27 cellular contexts compared by ENCODE assay signal in genomic region chr12:64568313-64568712, GRCh38. TPM values are rescaled to one million over a fixed set of nuclear protein-coding genes. Genes with fewer than 3 reads are reported as not detected.
A peak's percentile ranks its signal among the peaks of the same experiment; 100 is the strongest.
DNase-seq lines count a peak whose midpoint lies in the region; ATAC-seq, FAIRE-seq and TF ChIP-seq lines count a peak whose summit lies in the region.
"Had no signal": no experiment of that assay in that cellular context is flagged by ENCODE, and none has a peak within 500 bp of the region (broad histone marks: within the 10 kb centered on the region; RNA-seq: fewer than 3 reads in every experiment).

No MANE protein-coding gene starts in this region.

- BruUV-seq in K562 (replicated peaks; lab: Mats Ljungman, UMichigan): no TSS peak

- no peak for FAIRE-seq in K562 (lab: Jason Lieb, UNC)
- FAIRE-seq: G401.6, GM18507 had no signal

- H3K4me2 ChIP-seq in K562 (ENCODE audit: insufficient read depth, low read length): no peak overlapping the region
- H3K4me2 ChIP-seq: GM23338 had no signal

- no peaks in the 10 kb centered on the region for H3K9me1 ChIP-seq in K562 (ENCODE audit: control insufficient read depth, insufficient read depth, low read length)

- TF ChIP-seq POLR2A in K562 (conservative IDR thresholded peaks at IDR 0.05) (no peak), sigmoid colon (IDR thresholded peaks at IDR 0.05) (no peak)

- intact Hi-C loops in left ventricle myocardium inferior (cut with micrococcal nuclease): no loop called here
- intact Hi-C loops in cardiac septum (cut with DNase I): no loop called here
- intact Hi-C loops in K562 (cut with micrococcal nuclease): no loop called here
- intact Hi-C loops in sigmoid colon (cut with DNase I): no loop called here

- peak overlapping the region; percentile 28 for H2AFZ ChIP-seq in K562 (ENCODE audit: low read depth, low read length)

- H3K79me2 ChIP-seq in K562 (ENCODE audit: control insufficient read depth, insufficient read depth, low read length): no peaks in the 10 kb centered on the region

- peaks cover 38% of the 10 kb centered on the region for H3K4me1 ChIP-seq in left ventricle myocardium inferior
- peaks cover 0 to 14% of the 10 kb centered on the region in 2 experiments; a peak in 3 of 5 replicates for H3K4me1 ChIP-seq in K562 (replicated peaks in 1 of 2; ENCODE audit: control insufficient read depth in 2 of 2, insufficient read depth in 2 of 2, low read length in 2 of 2)
- peaks cover 0 to 13% (median 4%) of the 10 kb centered on the region in 4 donors for H3K4me1 ChIP-seq in sigmoid colon
- H3K4me1 ChIP-seq: ascending aorta had no signal

- no peaks in the 10 kb centered on the region for H4K20me1 ChIP-seq in K562 (replicated peaks; ENCODE audit: control insufficient read depth, insufficient read depth, low read length)

- H3K27me3 ChIP-seq in left ventricle myocardium inferior (ENCODE audit: low read depth) (no peaks in the 10 kb centered on the region), K562 (ENCODE audit: control insufficient read depth in 2 of 2, insufficient read depth in 2 of 2, low read length in 2 of 2) (0 out of 5 replicates have a peak, but pooled peaks cover 0 to 2% of the 10 kb centered on the region in 2 experiments), sigmoid colon (no peaks in the 10 kb centered on the region)
- H3K27me3 ChIP-seq: ascending aorta, MG63, ovary, thyroid gland had no signal

- no peaks in the 10 kb centered on the region for H3K36me3 ChIP-seq in left ventricle myocardium inferior
- no peaks in the 10 kb centered on the region for H3K36me3 ChIP-seq in K562 (ENCODE audit: control insufficient read depth, insufficient read depth, low read length)
- no peaks in the 10 kb centered on the region for H3K36me3 ChIP-seq in sigmoid colon
- H3K36me3 ChIP-seq: ascending aorta, MG63, ovary, thyroid gland had no signal

- no peak for TF ChIP-seq RAD21 in K562 (CRISPR knock-in tag; conservative IDR thresholded peaks at IDR 0.05 in 1 of 2, IDR thresholded peaks at IDR 0.05 in 1 of 2)

- DNase-seq in left ventricle myocardium inferior (no peak), cardiac septum (ENCODE audit: low spot score) (no peak), NCI-H146 (lab: John Stamatoyannopoulos, UW) (peak; percentile 75), K562 (ENCODE audit: extremely low read depth in 1 of 4, low spot score in 3 of 4) (peak in 2 of 4 experiments; percentile 16 to 28), sigmoid colon (peak; percentile 48), globus pallidus (ENCODE audit: low spot score) (no peak), NCI-H1930 (lab: John Stamatoyannopoulos, UW) (no peak)
- no peak for DNase-seq in central memory CD4-positive, alpha-beta T cell
- DNase-seq: activated B cell treated with CpG ODN at 0.5 μM for 24 hours; activated CD4-positive, alpha-beta memory T cell treated with anti-CD3 and anti-CD28 coated beads for 36 hours; activated CD8-positive, alpha-beta memory T cell treated with anti-CD3 and anti-CD28 coated beads, Interleukin-2, amount 50 U/mL, for 48 hours; cerebellar nuclear complex; effector CD4-positive, alpha-beta T cell; HFFc6; hippocampal formation; MG63; midbrain; NCI-H1417 treated with DMSO at 0.1 percent for 48 hours; nephron progenitor cell; ovary; retina; T-helper 1 cell had no signal

- no peak for TF ChIP-seq CTCF in left ventricle myocardium inferior (IDR thresholded peaks at IDR 0.05; ENCODE audit: borderline replicate concordance)
- no peak for TF ChIP-seq CTCF in K562 (IDR thresholded peaks at IDR 0.05 in 2 of 3, conservative IDR thresholded peaks at IDR 0.05 in 1 of 3; ENCODE audit: insufficient read depth in 2 of 3, low read depth in 1 of 3, low read length in 3 of 3)
- no peak for TF ChIP-seq CTCF in sigmoid colon (IDR thresholded peaks at IDR 0.05)

- ATAC-seq in K562: peak; percentile 43

- H3K9me3 ChIP-seq in left ventricle myocardium inferior (replicated peaks) (no peaks in the 10 kb centered on the region), K562 (replicated peaks; ENCODE audit: control insufficient read depth, insufficient read depth, low read depth, low read length) (no peaks in the 10 kb centered on the region), sigmoid colon (no peaks in the 10 kb centered on the region)
- H3K9me3 ChIP-seq: ascending aorta, MG63, ovary, thyroid gland had no signal

- no peak for TF ChIP-seq EP300 in K562 (IDR thresholded peaks at IDR 0.05; ENCODE audit: low read length)
- no peak for TF ChIP-seq EP300 in sigmoid colon (IDR thresholded peaks at IDR 0.05)

- CTCF ChIA-PET in K562 (lab: Yijun Ruan, JAX; ENCODE audit: low intra/inter-chr PET ratio): no interaction called here

- peak overlapping the region; percentile 44 for H3K27ac ChIP-seq in left ventricle myocardium inferior (replicated peaks)
- no peak overlapping the region for H3K27ac ChIP-seq in K562 (ENCODE audit: extremely low read depth, low read depth, low read length)
- H3K27ac ChIP-seq in sigmoid colon: no peak overlapping the region
- H3K27ac ChIP-seq: ascending aorta, ovary had no signal

- H3K4me3 ChIP-seq in left ventricle myocardium inferior: no peak overlapping the region
- H3K4me3 ChIP-seq in K562: no peak overlapping the region
- H3K4me3 ChIP-seq in sigmoid colon: no peak overlapping the region
- H3K4me3 ChIP-seq: ascending aorta, GM23338, MG63, ovary, thyroid gland had no signal

- POLR2A ChIA-PET in K562 (lab: Yijun Ruan, JAX): interaction anchor here (0.6 to 1.6 kb wide), 5 partner anchors 9 to 259 kb away, joined by 3 to 5 read pairs (median 4); no protein-coding TSS in a partner anchor

- in situ Hi-C loops in K562 (cut with MboI): no loop called here

- WGBS in K562 (ENCODE audit: insufficient coverage, low coverage, missing lambda C conversion rate): 39% methylated on average over 5 of the region's 5 CpGs
- WGBS in sigmoid colon, 2 donors: 16 to 63% methylated on average over 5 of the region's 5 CpGs

- no peak overlapping the region for H3K9ac ChIP-seq in K562 (ENCODE audit: insufficient read depth in 1 of 2, low read depth in 2 of 2, low read length in 2 of 2)

TF ChIP-seq in K562, 482 proteins besides CTCF, POLR2A, EP300 and RAD21:
- TF ChIP-seq NBN (IDR thresholded peaks at IDR 0.05; ENCODE audit: low read depth) (no peak), L3MBTL2 (IDR thresholded peaks at IDR 0.05) (peak; percentile 48; the same call in 1 of the 2 replicates), MYC (IDR thresholded peaks at IDR 0.05; ENCODE audit: low read depth, low read length) (peak; percentile 62; the same call in 1 of the 2 replicates), MYC (CRISPR knock-in tag; IDR thresholded peaks at IDR 0.05; ENCODE audit: borderline replicate concordance, low read depth) (no peak), ETV6 (IDR thresholded peaks at IDR 0.05; ENCODE audit: borderline replicate concordance in 1 of 2, low read depth in 2 of 2, low read length in 1 of 2) (0 out of 4 replicates have a peak, but pooled peaks of 1 of the 2 experiments have one; percentile 19), ETV6 (CRISPR knock-in tag; IDR thresholded peaks at IDR 0.05; ENCODE audit: borderline replicate concordance) (no peak), ZNF583 (CRISPR knock-in tag; IDR thresholded peaks at IDR 0.05) (no peak), GABPA (tag; conservative IDR thresholded peaks at IDR 0.05; ENCODE audit: low read depth) (peak; percentile 44; the same call in 1 of the 2 replicates), ZNF644 (tag; IDR thresholded peaks at IDR 0.05; ENCODE audit: low read depth) (no peak), ZEB2 (IDR thresholded peaks at IDR 0.05) (peak; percentile 21; the same call in 1 of the 2 replicates), CEBPB (tag; IDR thresholded peaks at IDR 0.05) (peak; percentile 49)

RNA-seq across cellular contexts. Expression of gene RASSF3, which starts 42.0 kb away (rescaled TPM):
- 102 TPM for total RNA-seq in left ventricle myocardium inferior
- 98.8 TPM for total RNA-seq in cardiac septum
- total RNA-seq in K562 (2011; cell fraction: chromatin; rRNA removed; ENCODE audit: low replicate concordance): 7.4 and 11.3 TPM in 2 replicates
- 6.5 and 7.0 TPM in 2 replicates for total RNA-seq in K562 (2011; cell fraction: nucleolus; rRNA removed)
- total RNA-seq in K562 (2011; cell fraction: nucleoplasm; rRNA removed): 12.8 and 16.6 TPM in 2 replicates
- total RNA-seq in K562 (2014; rRNA removed): 13.4 and 14.0 TPM in 2 replicates
- 20.2 and 23.5 TPM in 2 replicates for total RNA-seq in K562 (2014; rRNA removed; fragmentation: Illumina TruSeq; extraction: Trizol)
- total RNA-seq in K562 (2015; rRNA removed; fragmentation: Illumina TruSeq; extraction: Trizol): 20.9 and 22.4 TPM in 2 replicates
- total RNA-seq in K562 (2021): 35.9 and 39.2 TPM in 2 replicates
- 19.9 and 28.7 TPM in 2 replicates for polyA plus RNA-seq in K562 (2011; rRNA removed)
- 12.9 and 15.7 TPM in 2 replicates for polyA plus RNA-seq in K562 (2011; cell fraction: cytosol; rRNA removed)
- 5.6 and 7.4 TPM in 2 replicates for polyA plus RNA-seq in K562 (2011; cell fraction: nucleus; rRNA removed)
- 13.8 and 16.0 TPM in 2 replicates for polyA plus RNA-seq in K562 (2012)
- polyA plus RNA-seq in K562 (2014; fragmentation: Illumina TruSeq; extraction: Trizol): 22.6 and 23.4 TPM in 2 replicates
- polyA plus RNA-seq in K562 (2014; fragmentation: Nextera tagmentation; extraction: Ambion mirVana): 1 to 10 TPM; 3.7 to 4.3 TPM
- polyA plus RNA-seq in K562 (2014; rRNA removed): 18.9 and 19.1 TPM in 2 replicates
- polyA minus RNA-seq in K562 (2011; rRNA and poly(A)+ RNA removed): 31.7 and 36.8 TPM in 2 replicates
- polyA minus RNA-seq in K562 (2011; cell fraction: cytosol; rRNA and poly(A)+ RNA removed): 15.4 and 26.3 TPM in 2 replicates
- 2.8 and 6.1 TPM in 2 replicates for polyA minus RNA-seq in K562 (2011; cell fraction: nucleus; rRNA and poly(A)+ RNA removed)
- 100 to 1,000 TPM; 143 to 348 (median 203) TPM for total RNA-seq in sigmoid colon
- polyA plus RNA-seq in sigmoid colon: 100 to 1,000 TPM in 1 of 3 donors, 10 to 100 TPM in 2; 34.7 to 113 (median 65.5) TPM

Comparison
In these comparisons a context has a peak if more than half of its experiments do, and no peak if none do; other contexts are left out.
1. DNase-seq: peak in NCI-H146 (single experiment) and sigmoid colon (single experiment); none in left ventricle myocardium inferior (single experiment), cardiac septum (single experiment), central memory CD4-positive, alpha-beta T cell (single experiment), globus pallidus (single experiment) and NCI-H1930 (0 of 2).